Comparison of ENCODE assay signal across 8 cellular contexts in genomic region chr12:65602579-65603295, GRCh38.
DNase-seq lines count a peak whose midpoint lies in the region; ATAC-seq and TF ChIP-seq lines count a peak whose summit lies in the region.

No MANE protein-coding gene starts in this region.

- H3K9me3 ChIP-seq in HEK293 (ENCODE audit: control insufficient read depth, insufficient read depth, low read depth, low read length) (no peaks in the 10 kb centered on the region; the same call in 1 of the 2 replicates), adrenal gland (replicated peaks in 1 of 3) (no peaks in the 10 kb centered on the region), prostate gland (no peaks in the 10 kb centered on the region)

- intact Hi-C loops in adrenal gland (cut with DNase I) (no loop called here), left cardiac atrium (cut with DNase I) (loop anchor here in 1 of 2 donors (5.0 kb wide), 1 partner anchor 380 kb away; no protein-coding TSS in a partner anchor), prostate gland (cut with DNase I) (no loop called here)

- H3K36me3 ChIP-seq in HEK293 (ENCODE audit: control insufficient read depth in 2 of 2, insufficient read depth in 1 of 2, low read length in 2 of 2): no peaks in the 10 kb centered on the region
- H3K36me3 ChIP-seq in adrenal gland (replicated peaks in 1 of 2): no peaks in the 10 kb centered on the region
- H3K36me3 ChIP-seq in prostate gland: no peaks in the 10 kb centered on the region

- TF ChIP-seq POLR2A in adrenal gland (IDR thresholded peaks at IDR 0.05) (no peak), prostate gland (IDR thresholded peaks at IDR 0.05) (no peak)

- H3K4me3 ChIP-seq in HEK293 (ENCODE audit: low read depth, low read length) (peak overlapping the region; percentile 24), adrenal gland (no peak overlapping the region), prostate gland (no peak overlapping the region)

- H3K27ac ChIP-seq in HEK293 (ENCODE audit: extremely low read depth, low read depth, low read length) (peak overlapping the region; percentile 65), adrenal gland (no peak overlapping the region), prostate gland (no peak overlapping the region)

- POLR2A ChIA-PET in HEK293 (lab: Yijun Ruan, JAX): interaction anchor here (1.0 to 1.5 kb wide), 2 partner anchors 29 to 223 kb away, joined by 3 to 4 read pairs; no protein-coding TSS in a partner anchor

- peak; percentile 70 for DNase-seq in ELF-1 (ENCODE audit: low read depth, low spot score)
- peak; percentile 13 for DNase-seq in NCI-H748 treated with DMSO at 0.1 percent for 48 hours (lab: John Stamatoyannopoulos, UW)
- DNase-seq in adrenal gland: peak; percentile 74 to 86 (median 77)
- peak; percentile 85 for DNase-seq in left cardiac atrium
- peak; percentile 41 for DNase-seq in prostate gland (ENCODE audit: low spot score)
- no peak for DNase-seq in NCI-H1417 treated with DMSO at 0.1 percent for 48 hours (lab: John Stamatoyannopoulos, UW)
- DNase-seq in NCI-H2196 treated with DMSO at 0.1 percent for 48 hours (lab: John Stamatoyannopoulos, UW; ENCODE audit: unreplicated experiment): no peak

- WGBS in adrenal gland, 4 donors: 19 to 29% (median 24%) methylated on average over 11 of the region's 11 CpGs
- 15% methylated on average over 11 of the region's 11 CpGs for WGBS in prostate gland

- TF ChIP-seq CTCF in HEK293 (tag by site-specific recombination; IDR thresholded peaks at IDR 0.05): peak; percentile 80
- peak; percentile 46 to 71 (median 64) for TF ChIP-seq CTCF in adrenal gland (IDR thresholded peaks at IDR 0.05)
- peak; percentile 18 to 61 (median 52) for TF ChIP-seq CTCF in prostate gland (IDR thresholded peaks at IDR 0.05)

- peaks cover 8% of the 10 kb centered on the region for H3K27me3 ChIP-seq in adrenal gland
- H3K27me3 ChIP-seq in prostate gland (replicated peaks; ENCODE audit: insufficient read depth): no peaks in the 10 kb centered on the region

- H3K4me1 ChIP-seq in HEK293 (ENCODE audit: control insufficient read depth, insufficient read depth, low read length) (peaks cover 20% of the 10 kb centered on the region), adrenal gland (replicated peaks in 1 of 2) (no peaks in the 10 kb centered on the region), prostate gland (replicated peaks) (no peaks in the 10 kb centered on the region)

- CTCF ChIA-PET in HEK293 (lab: Yijun Ruan, JAX): interaction anchor here (0.6 to 2.7 kb wide), 47 partner anchors 9 to 729 kb away, joined by 3 to 21 read pairs (median 4); no protein-coding TSS in a partner anchor

- peak; percentile 94 to 98 for ATAC-seq in left cardiac atrium

TF ChIP-seq in HEK293, 187 proteins besides CTCF, POLR2A, EP300 and RAD21 (continues in another document):
- peak; percentile 48; the same call in 1 of the 2 replicates for TF ChIP-seq ZNF394 (tag by site-specific recombination; IDR thresholded peaks at IDR 0.05; ENCODE audit: borderline replicate concordance)
- peak; percentile 23 for TF ChIP-seq PATZ1 (tag by site-specific recombination; IDR thresholded peaks at IDR 0.05)
- TF ChIP-seq, protein P1, sequence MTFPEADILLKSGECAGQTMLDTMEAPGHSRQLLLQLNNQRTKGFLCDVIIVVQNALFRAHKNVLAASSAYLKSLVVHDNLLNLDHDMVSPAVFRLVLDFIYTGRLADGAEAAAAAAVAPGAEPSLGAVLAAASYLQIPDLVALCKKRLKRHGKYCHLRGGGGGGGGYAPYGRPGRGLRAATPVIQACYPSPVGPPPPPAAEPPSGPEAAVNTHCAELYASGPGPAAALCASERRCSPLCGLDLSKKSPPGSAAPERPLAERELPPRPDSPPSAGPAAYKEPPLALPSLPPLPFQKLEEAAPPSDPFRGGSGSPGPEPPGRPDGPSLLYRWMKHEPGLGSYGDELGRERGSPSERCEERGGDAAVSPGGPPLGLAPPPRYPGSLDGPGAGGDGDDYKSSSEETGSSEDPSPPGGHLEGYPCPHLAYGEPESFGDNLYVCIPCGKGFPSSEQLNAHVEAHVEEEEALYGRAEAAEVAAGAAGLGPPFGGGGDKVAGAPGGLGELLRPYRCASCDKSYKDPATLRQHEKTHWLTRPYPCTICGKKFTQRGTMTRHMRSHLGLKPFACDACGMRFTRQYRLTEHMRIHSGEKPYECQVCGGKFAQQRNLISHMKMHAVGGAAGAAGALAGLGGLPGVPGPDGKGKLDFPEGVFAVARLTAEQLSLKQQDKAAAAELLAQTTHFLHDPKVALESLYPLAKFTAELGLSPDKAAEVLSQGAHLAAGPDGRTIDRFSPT (tag by site-specific recombination; IDR thresholded peaks at IDR 0.05): no peak; the same call in 1 of the 2 replicates
- TF ChIP-seq, protein P2, sequence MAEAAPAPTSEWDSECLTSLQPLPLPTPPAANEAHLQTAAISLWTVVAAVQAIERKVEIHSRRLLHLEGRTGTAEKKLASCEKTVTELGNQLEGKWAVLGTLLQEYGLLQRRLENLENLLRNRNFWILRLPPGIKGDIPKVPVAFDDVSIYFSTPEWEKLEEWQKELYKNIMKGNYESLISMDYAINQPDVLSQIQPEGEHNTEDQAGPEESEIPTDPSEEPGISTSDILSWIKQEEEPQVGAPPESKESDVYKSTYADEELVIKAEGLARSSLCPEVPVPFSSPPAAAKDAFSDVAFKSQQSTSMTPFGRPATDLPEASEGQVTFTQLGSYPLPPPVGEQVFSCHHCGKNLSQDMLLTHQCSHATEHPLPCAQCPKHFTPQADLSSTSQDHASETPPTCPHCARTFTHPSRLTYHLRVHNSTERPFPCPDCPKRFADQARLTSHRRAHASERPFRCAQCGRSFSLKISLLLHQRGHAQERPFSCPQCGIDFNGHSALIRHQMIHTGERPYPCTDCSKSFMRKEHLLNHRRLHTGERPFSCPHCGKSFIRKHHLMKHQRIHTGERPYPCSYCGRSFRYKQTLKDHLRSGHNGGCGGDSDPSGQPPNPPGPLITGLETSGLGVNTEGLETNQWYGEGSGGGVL (tag by site-specific recombination; IDR thresholded peaks at IDR 0.05): peak; percentile 51; the same call in 1 of the 2 replicates
- TF ChIP-seq ZNF302 (tag by site-specific recombination; IDR thresholded peaks at IDR 0.05; ENCODE audit: low read depth): no peak
- no peak for TF ChIP-seq ZBTB7A (tag by site-specific recombination; IDR thresholded peaks at IDR 0.05; ENCODE audit: low read depth)
- no peak for TF ChIP-seq ZNF585B (tag by site-specific recombination; IDR thresholded peaks at IDR 0.05)
- no peak for TF ChIP-seq ZNF571 (tag by site-specific recombination; IDR thresholded peaks at IDR 0.05)
- no peak for TF ChIP-seq ZNF777 (tag by site-specific recombination; IDR thresholded peaks at IDR 0.05; ENCODE audit: borderline replicate concordance)
- no peak for TF ChIP-seq ZNF623 (tag by site-specific recombination; IDR thresholded peaks at IDR 0.05)
- 0 out of 2 replicates have a peak, but pooled peaks have one; percentile 10 for TF ChIP-seq ZNF639 (tag by site-specific recombination; IDR thresholded peaks at IDR 0.05)
- no peak for TF ChIP-seq ZNF132 (tag by site-specific recombination; IDR thresholded peaks at IDR 0.05; ENCODE audit: borderline replicate concordance)
- TF ChIP-seq ZNF354C (tag by site-specific recombination; IDR thresholded peaks at IDR 0.05; ENCODE audit: borderline replicate concordance, low read depth): no peak
- peak; percentile 88; the same call in 1 of the 2 replicates for TF ChIP-seq KLF7 (tag by site-specific recombination; IDR thresholded peaks at IDR 0.05; ENCODE audit: borderline replicate concordance)
- no peak for TF ChIP-seq ZNF24 (tag by site-specific recombination; IDR thresholded peaks at IDR 0.05)
- no peak for TF ChIP-seq ZNF561 (tag by site-specific recombination; IDR thresholded peaks at IDR 0.05; ENCODE audit: borderline replicate concordance)
- no peak for TF ChIP-seq GFI1B (tag by site-specific recombination; IDR thresholded peaks at IDR 0.05)
- no peak for TF ChIP-seq ZNF23 (tag by site-specific recombination; IDR thresholded peaks at IDR 0.05; ENCODE audit: borderline replicate concordance)
- TF ChIP-seq ZNF792 (tag by site-specific recombination; IDR thresholded peaks at IDR 0.05): no peak; the same call in 1 of the 2 replicates
- TF ChIP-seq ZNF112 (tag by site-specific recombination; IDR thresholded peaks at IDR 0.05): no peak
- TF ChIP-seq ZBTB21 (tag by site-specific recombination; IDR thresholded peaks at IDR 0.05): peak; percentile 58; the same call in 1 of the 2 replicates
- TF ChIP-seq, protein P3, sequence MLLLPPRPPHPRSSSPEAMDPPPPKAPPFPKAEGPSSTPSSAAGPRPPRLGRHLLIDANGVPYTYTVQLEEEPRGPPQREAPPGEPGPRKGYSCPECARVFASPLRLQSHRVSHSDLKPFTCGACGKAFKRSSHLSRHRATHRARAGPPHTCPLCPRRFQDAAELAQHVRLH (tag by site-specific recombination; IDR thresholded peaks at IDR 0.05): no peak
- TF ChIP-seq OSR2 (tag by site-specific recombination; IDR thresholded peaks at IDR 0.05): peak; percentile 62

Comparison
In these comparisons a context has a peak if more than half of its experiments do, and no peak if none do; other contexts are left out.
1. DNase-seq: peak in ELF-1 (single experiment), NCI-H748 treated with DMSO at 0.1 percent for 48 hours (single experiment), adrenal gland (7 of 7), left cardiac atrium (single experiment) and prostate gland (single experiment); none in NCI-H1417 treated with DMSO at 0.1 percent for 48 hours (single experiment) and NCI-H2196 treated with DMSO at 0.1 percent for 48 hours (single experiment).
2. Peak in every context shown above with its lines, with median percentiles within 50 percentile points of each other: CTCF ChIP-seq.